In the genomic region with DNA sequence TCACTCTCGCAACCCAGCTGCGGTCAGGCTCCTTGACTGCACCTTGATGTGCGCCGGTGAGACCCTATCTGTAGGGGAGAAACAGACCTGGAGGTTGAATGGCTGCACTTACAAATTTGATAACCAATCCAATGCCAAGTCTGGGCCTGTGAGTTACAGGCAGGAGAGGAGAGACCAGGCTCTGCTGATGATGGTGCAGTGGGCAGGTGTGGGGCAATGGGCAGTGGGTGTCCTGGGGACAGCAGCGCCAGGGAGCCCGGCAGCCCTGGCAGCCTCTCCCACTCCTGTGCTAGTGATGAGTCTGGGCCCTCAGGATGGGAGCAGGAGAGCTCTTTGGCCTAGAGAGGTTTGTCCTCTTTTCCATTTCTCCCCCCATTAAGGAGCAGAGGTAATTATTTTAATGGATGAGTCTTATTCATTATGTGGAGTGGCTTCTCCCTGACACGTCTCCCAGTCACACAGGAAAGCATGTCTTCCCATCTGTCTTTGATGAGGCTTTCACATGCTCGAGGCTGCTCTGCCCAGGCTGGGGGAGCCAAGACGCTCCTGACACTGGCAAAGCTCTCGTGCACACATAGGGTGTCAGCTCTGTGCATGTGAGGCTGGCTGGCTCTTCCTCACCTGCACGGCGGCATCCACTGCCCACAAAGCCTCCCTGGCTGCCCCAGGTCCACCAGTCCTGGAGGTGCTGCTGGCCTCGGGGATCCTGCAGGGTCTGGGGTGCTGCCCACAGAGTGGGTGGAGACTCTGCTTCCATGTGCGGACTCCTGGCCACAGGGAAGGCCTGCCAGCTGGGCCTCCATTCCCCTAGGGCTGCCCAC, we compare ENCODE assay signal across 25 cellular contexts. TPM values are rescaled to one million over a fixed set of nuclear protein-coding genes. Genes with fewer than 3 reads are reported as not detected.
A peak's percentile ranks its signal among the peaks of the same experiment; 100 is the strongest.
DNase-seq lines count a peak whose midpoint lies in the region; FAIRE-seq and TF ChIP-seq lines count a peak whose summit lies in the region.
"Had no signal": no experiment of that assay in that cellular context is flagged by ENCODE, and none has a peak within 500 bp of the region (broad histone marks: within the 10 kb centered on the region; RNA-seq: fewer than 3 reads in every experiment).

No MANE protein-coding gene starts in this region.

- H3K27me3 Mint-ChIP-seq in T-helper 2 cell treated with Interferon-gamma antibody and Interleukin-4, amounts not matched to agents 5 μg/mL and 100 μg/mL, for 36 hours (ENCODE audit: low read depth): peaks cover 3% of the 10 kb centered on the region
- peaks cover 9% of the 10 kb centered on the region for H3K27me3 Mint-ChIP-seq in neural progenitor cell (ENCODE audit: insufficient read depth, low read depth)

- no peak overlapping the region for H3K27ac ChIP-seq in WERI-Rb-1
- no peak overlapping the region for H3K27ac ChIP-seq in neural progenitor cell

- H4K20me1 ChIP-seq in neural progenitor cell (ENCODE audit: low read depth): no peaks in the 10 kb centered on the region

- no peaks in the 10 kb centered on the region for H3K27me3 ChIP-seq in WERI-Rb-1 (ENCODE audit: insufficient read depth, low read depth, severe bottlenecking)
- H3K27me3 ChIP-seq in neural progenitor cell: no peaks in the 10 kb centered on the region
- H3K27me3 ChIP-seq: MG63 had no signal

- no peaks in the 10 kb centered on the region for H3K36me3 Mint-ChIP-seq in T-helper 2 cell treated with Interferon-gamma antibody and Interleukin-4, amounts not matched to agents 5 μg/mL and 100 μg/mL, for 36 hours (ENCODE audit: low read depth)
- no peaks in the 10 kb centered on the region for H3K36me3 Mint-ChIP-seq in neural progenitor cell

- FAIRE-seq in D721Med (lab: Jason Lieb, UNC): no peak
- FAIRE-seq: G401.6 had no signal

- no peaks in the 10 kb centered on the region for H3K9me3 Mint-ChIP-seq in T-helper 2 cell treated with Interferon-gamma antibody and Interleukin-4, amounts not matched to agents 5 μg/mL and 100 μg/mL, for 36 hours
- H3K9me3 Mint-ChIP-seq in neural progenitor cell: peaks cover 2% of the 10 kb centered on the region
- H3K9me3 Mint-ChIP-seq: GM23338, HFFc6 had no signal

- H3K4me3 ChIP-seq in WERI-Rb-1 (ENCODE audit: low read depth, low read length) (no peak overlapping the region), neural progenitor cell (no peak overlapping the region)
- H3K4me3 ChIP-seq: GM23338, HAP-1, MG63 had no signal

- H3K9me3 ChIP-seq in WERI-Rb-1 (ENCODE audit: severe bottlenecking): no peaks in the 10 kb centered on the region
- H3K9me3 ChIP-seq in neural progenitor cell (ENCODE audit: low read depth): no peaks in the 10 kb centered on the region
- H3K9me3 ChIP-seq: HAP-1, MG63 had no signal

- H3K4me1 ChIP-seq in neural progenitor cell: peaks cover 10% of the 10 kb centered on the region

- peaks cover 13% of the 10 kb centered on the region for H3F3A ChIP-seq in neural progenitor cell (ENCODE audit: low read depth)

- no peaks in the 10 kb centered on the region for H3K79me2 ChIP-seq in neural progenitor cell (ENCODE audit: low read depth)

- no peak for DNase-seq in T-helper 2 cell treated with Interferon-gamma antibody and Interleukin-4, amounts not matched to agents 5 μg/mL and 100 μg/mL, for 36 hours (ENCODE audit: low spot score)
- DNase-seq in T-helper 2 cell (no peak), D721Med (ENCODE audit: insufficient read length, low spot score) (peak; percentile 44), WERI-Rb-1 (peak; percentile 58), neural progenitor cell (ENCODE audit: low spot score) (no peak), DMS 273 treated with DMSO at 0.1 percent for 48 hours (lab: John Stamatoyannopoulos, UW) (no peak), DMS53 (lab: John Stamatoyannopoulos, UW) (no peak)
- DNase-seq: Calu3, HFFc6, KG1, MG63, NCI-H1105 treated with DMSO at 0.1 percent for 48 hours, NCI-H146, NCI-H1930, NCI-H2107, NCI-H446 treated with DMSO at 0.1 percent for 48 hours, NCI-H526, RPMI8226, SHP77 treated with DMSO at 0.1 percent for 48 hours had no signal

- no peak overlapping the region for H3K4me2 ChIP-seq in neural progenitor cell
- H3K4me2 ChIP-seq: GM23338 had no signal

- no peak overlapping the region for H2AFZ ChIP-seq in neural progenitor cell (replicated peaks)
- H2AFZ ChIP-seq: GM23338 had no signal

- H3K36me3 ChIP-seq in WERI-Rb-1 (no peaks in the 10 kb centered on the region), neural progenitor cell (no peaks in the 10 kb centered on the region)
- H3K36me3 ChIP-seq: HAP-1, MG63 had no signal

- TF ChIP-seq CTCF in D721Med (IDR thresholded peaks at IDR 0.05; ENCODE audit: insufficient read depth, missing control alignments) (no peak), WERI-Rb-1 (IDR thresholded peaks at IDR 0.05; ENCODE audit: low read depth, low read length) (no peak), neural progenitor cell (IDR thresholded peaks at IDR 0.05) (no peak)

- H3K9ac ChIP-seq in neural progenitor cell: no peak overlapping the region

- H3K4me3 Mint-ChIP-seq in T-helper 2 cell treated with Interferon-gamma antibody and Interleukin-4, amounts not matched to agents 5 μg/mL and 100 μg/mL, for 36 hours: no peak overlapping the region
- H3K4me3 Mint-ChIP-seq in neural progenitor cell: no peak overlapping the region
- H3K4me3 Mint-ChIP-seq: GM23338, HFFc6 had no signal

- H3K4me1 Mint-ChIP-seq in T-helper 2 cell treated with Interferon-gamma antibody and Interleukin-4, amounts not matched to agents 5 μg/mL and 100 μg/mL, for 36 hours (ENCODE audit: low read depth): peaks cover 11% of the 10 kb centered on the region
- peaks cover 27% of the 10 kb centered on the region for H3K4me1 Mint-ChIP-seq in neural progenitor cell

- H3K27ac Mint-ChIP-seq in T-helper 2 cell treated with Interferon-gamma antibody and Interleukin-4, amounts not matched to agents 5 μg/mL and 100 μg/mL, for 36 hours: peak overlapping the region; percentile 29
- peak overlapping the region; percentile 74 for H3K27ac Mint-ChIP-seq in neural progenitor cell
- H3K27ac Mint-ChIP-seq: GM23338, HFFc6 had no signal

RNA-seq across cellular contexts. Expression of a gene that starts 10.0 kb away (rescaled TPM):
- total RNA-seq in neural progenitor cell (ENCODE audit: low replicate concordance): not detected in 2 replicates
- total RNA-seq: A172, Calu3, GM23338, HFFc6, HT1080 had no signal

RNA-seq across cellular contexts. Expression of a gene that starts 53.1 kb away (rescaled TPM):
- total RNA-seq in neural progenitor cell (ENCODE audit: low replicate concordance): not detected in 2 replicates
- total RNA-seq: Calu3, Daoy, HFFc6 had no signal

RNA-seq across cellular contexts. Expression of a gene that starts 55.3 kb away (rescaled TPM):
- total RNA-seq in neural progenitor cell (ENCODE audit: low replicate concordance): not detected in 2 replicates
- total RNA-seq: A172, Calu3, Daoy, GM23338, HFFc6 had no signal

Comparison
In these comparisons a context has a peak if more than half of its experiments do, and no peak if none do; other contexts are left out.
1. DNase-seq: peak in D721Med (single experiment) and WERI-Rb-1 (single experiment); none in T-helper 2 cell treated with Interferon-gamma antibody and Interleukin-4, amounts not matched to agents 5 μg/mL and 100 μg/mL, for 36 hours (single experiment), T-helper 2 cell (0 of 5), neural progenitor cell (single experiment), DMS 273 treated with DMSO at 0.1 percent for 48 hours (single experiment) and DMS53 (single experiment).